In genomic region chr7:106936236-106936635, GRCh38 we compare ENCODE assay signal across 35 cellular contexts.
DNase-seq lines count a peak whose midpoint lies in the region; ATAC-seq, FAIRE-seq and TF ChIP-seq lines count a peak whose summit lies in the region.
"Had no signal": no experiment of that assay in that cellular context is flagged by ENCODE, and none has a peak within 500 bp of the region (broad histone marks: within the 10 kb centered on the region; RNA-seq: fewer than 3 reads in every experiment).

No MANE protein-coding gene starts in this region.

- no peaks in the 10 kb centered on the region for H3K27me3 ChIP-seq in HepG2 (ENCODE audit: control insufficient read depth in 1 of 2, insufficient read depth in 2 of 2, low read length in 2 of 2)
- H3K27me3 ChIP-seq in right lobe of liver = no peaks in the 10 kb centered on the region
- no peaks in the 10 kb centered on the region for H3K27me3 ChIP-seq in IMR-90 (ENCODE audit: control insufficient read depth, insufficient read depth, low read length)
- H3K27me3 ChIP-seq in K562 (ENCODE audit: control insufficient read depth in 2 of 2, insufficient read depth in 2 of 2, low read length in 2 of 2) = no peaks in the 10 kb centered on the region
- no peaks in the 10 kb centered on the region for H3K27me3 ChIP-seq in osteoblast (ENCODE audit: insufficient read depth, low read length)
- no peaks in the 10 kb centered on the region for H3K27me3 ChIP-seq in esophagus squamous epithelium
- H3K27me3 ChIP-seq: BE2C; BLaER1; BLaER1 treated with 17β-estradiol and CSF1 and Interleukin-3, amounts not matched to agents 10 nM and 100 nM had no signal

- no peaks in the 10 kb centered on the region for H3K79me1 ChIP-seq in IMR-90 (ENCODE audit: low read depth in 1 of 2, low read length in 2 of 2)

- dilution Hi-C loops in IMR-90 (cut with HindIII; ENCODE audit: low sequenced_read_pairs, unreplicated experiment) = no loop called here

- H3K79me2 ChIP-seq in HepG2 (ENCODE audit: insufficient read depth, low read length) (no peaks in the 10 kb centered on the region), K562 (ENCODE audit: control insufficient read depth, insufficient read depth, low read length) (no peaks in the 10 kb centered on the region), osteoblast (ENCODE audit: insufficient read depth, low read length) (no peaks in the 10 kb centered on the region)

- H3K9me1 ChIP-seq in IMR-90 (ENCODE audit: insufficient read depth, low read length) (no peaks in the 10 kb centered on the region), K562 (ENCODE audit: control insufficient read depth, insufficient read depth, low read length) (no peaks in the 10 kb centered on the region)

- in situ Hi-C loops in HepG2 (cut with HindIII; ENCODE audit: extremely low pct_ligation_motif_present, low pct_unique_long_range_greater_than_20kb) (no loop called here), IMR-90 (cut with MboI; ENCODE audit: low sequenced_read_pairs) (no loop called here), K562 (cut with MboI) (no loop called here)

- no peak overlapping the region for H4K91ac ChIP-seq in IMR-90 (ENCODE audit: insufficient read depth, low read depth, low read length)

- TF ChIP-seq POLR2A in HepG2 (IDR thresholded peaks at IDR 0.05; ENCODE audit: insufficient read depth in 1 of 2, low read depth in 2 of 2, low read length in 2 of 2) = no peak
- TF ChIP-seq POLR2A in right lobe of liver (IDR thresholded peaks at IDR 0.05) = no peak
- TF ChIP-seq POLR2A in IMR-90 (IDR thresholded peaks at IDR 0.05; ENCODE audit: low read depth, low read length) = no peak
- no peak for TF ChIP-seq POLR2A in K562 (conservative IDR thresholded peaks at IDR 0.05)
- no peak for TF ChIP-seq POLR2A in esophagus squamous epithelium (IDR thresholded peaks at IDR 0.05)

- intact Hi-C loops in HepG2 (cut with micrococcal nuclease; ENCODE audit: unreplicated experiment) (no loop called here), right lobe of liver (cut with DNase I) (no loop called here), IMR-90 (cut with micrococcal nuclease) (no loop called here), K562 (cut with micrococcal nuclease) (no loop called here), esophagus squamous epithelium (cut with DNase I) (no loop called here)

- POLR2A ChIA-PET in HepG2 (lab: Yijun Ruan, JAX) = no interaction called here
- POLR2A ChIA-PET in IMR-90 (lab: Charles Lee; ENCODE audit: unreplicated experiment) = no interaction called here
- POLR2A ChIA-PET in K562 (lab: Yijun Ruan, JAX) = interaction anchor here (0.7 kb wide), 1 partner anchor 17 kb away, joined by 3 read pairs; no protein-coding TSS in a partner anchor

- no peak overlapping the region for H3K23ac ChIP-seq in IMR-90 (ENCODE audit: low read depth, low read length)

- BruUV-seq in HepG2 (replicated peaks; lab: Mats Ljungman, UMichigan) (no TSS peak), IMR-90 (replicated peaks; lab: Mats Ljungman, UMichigan) (no TSS peak), K562 (replicated peaks; lab: Mats Ljungman, UMichigan) (no TSS peak)

- H3K4me1 ChIP-seq in HepG2 (ENCODE audit: insufficient read depth, low read length) (no peaks in the 10 kb centered on the region), right lobe of liver (no peaks in the 10 kb centered on the region), IMR-90 (ENCODE audit: control insufficient read depth, insufficient read depth, low read length) (no peaks in the 10 kb centered on the region), K562 (replicated peaks in 1 of 2; ENCODE audit: control insufficient read depth in 2 of 2, insufficient read depth in 2 of 2, low read length in 2 of 2) (0 out of 5 replicates have a peak, but pooled peaks cover 0 to 2% of the 10 kb centered on the region in 2 experiments), osteoblast (ENCODE audit: insufficient read depth, low read length) (no peaks in the 10 kb centered on the region), esophagus squamous epithelium (no peaks in the 10 kb centered on the region)
- H3K4me1 ChIP-seq: A549; BLaER1; BLaER1 treated with 17β-estradiol and CSF1 and Interleukin-3, amounts not matched to agents 10 nM and 100 nM; Caco-2 had no signal

- CTCF ChIA-PET in HepG2 (lab: Yijun Ruan, JAX; ENCODE audit: low intra/inter-chr PET ratio, low total read pairs) (no interaction called here), IMR-90 (lab: Yijun Ruan, JAX) (interaction anchor here (0.6 kb wide), 1 partner anchor 18 kb away, joined by 3 read pairs; no protein-coding TSS in a partner anchor), K562 (lab: Yijun Ruan, JAX; ENCODE audit: low intra/inter-chr PET ratio) (no interaction called here)

- no peak overlapping the region for H2BK15ac ChIP-seq in IMR-90 (ENCODE audit: low read depth, low read length)

- H3K27ac ChIP-seq in HepG2 (ENCODE audit: extremely low read length, insufficient read depth, low read length) (no peak overlapping the region), right lobe of liver (no peak overlapping the region), IMR-90 (ENCODE audit: insufficient read depth, low read length) (no peak overlapping the region), K562 (ENCODE audit: extremely low read depth, low read depth, low read length) (no peak overlapping the region), osteoblast (ENCODE audit: low read depth, low read length) (no peak overlapping the region), esophagus squamous epithelium (no peak overlapping the region)
- H3K27ac ChIP-seq: 22Rv1; A549; BLaER1; BLaER1 treated with 17β-estradiol and CSF1 and Interleukin-3, amounts not matched to agents 10 nM and 100 nM; C4-2B had no signal

- WGBS in HepG2 (ENCODE audit: low lambda C conversion rate) = 32% methylated on average over 6 of the region's 6 CpGs
- WGBS in right lobe of liver (ENCODE audit: insufficient coverage, low coverage, low lambda C conversion rate, missing lambda C conversion rate) = 70% methylated on average over 6 of the region's 6 CpGs
- WGBS in IMR-90 (ENCODE audit: extremely low coverage in 2 of 2, insufficient read length in 1 of 2), 2 experiments = no CpG with 5 or more reads among the region's 6 CpGs
- 42% methylated on average over 6 of the region's 6 CpGs for WGBS in K562 (ENCODE audit: insufficient coverage, low coverage, missing lambda C conversion rate)
- 79 to 86% methylated on average over 6 of the region's 6 CpGs for WGBS in esophagus squamous epithelium, 2 donors

- no peak for TF ChIP-seq EP300 in HepG2 (IDR thresholded peaks at IDR 0.05; ENCODE audit: low read depth in 2 of 2, low read length in 2 of 2)
- TF ChIP-seq EP300 in HepG2 (CRISPR knock-in tag; IDR thresholded peaks at IDR 0.05; ENCODE audit: borderline replicate concordance) = no peak
- no peak for TF ChIP-seq EP300 in K562 (IDR thresholded peaks at IDR 0.05; ENCODE audit: low read length)

- H4K8ac ChIP-seq in IMR-90 (ENCODE audit: low read depth in 2 of 2, low read length in 2 of 2) = no peak overlapping the region

- no peak overlapping the region for H3K18ac ChIP-seq in IMR-90 (ENCODE audit: low read depth, low read length)

- no peak overlapping the region for H3K4ac ChIP-seq in IMR-90 (ENCODE audit: low read depth, low read length)

- H2AFZ ChIP-seq in HepG2 (ENCODE audit: low read length) (no peak overlapping the region), IMR-90 (replicated peaks; ENCODE audit: low read length, poor library complexity) (no peak overlapping the region), K562 (ENCODE audit: low read depth, low read length) (no peak overlapping the region), osteoblast (ENCODE audit: low read length) (no peak overlapping the region)

- no peak overlapping the region for H2BK20ac ChIP-seq in IMR-90 (ENCODE audit: low read depth, low read length)

- H4K5ac ChIP-seq in IMR-90 (ENCODE audit: low read depth, low read length) = no peak overlapping the region

- H3K4me3 ChIP-seq in HepG2 (replicated peaks in 1 of 3; ENCODE audit: insufficient read depth in 1 of 3, low read depth in 2 of 3, low read length in 3 of 3) (no peak overlapping the region), right lobe of liver (no peak overlapping the region), IMR-90 (ENCODE audit: insufficient read depth, low read depth, low read length) (no peak overlapping the region), K562 (no peak overlapping the region), osteoblast (ENCODE audit: insufficient read depth, low read length) (no peak overlapping the region), esophagus squamous epithelium (no peak overlapping the region)
- H3K4me3 ChIP-seq: A549; BLaER1; BLaER1 treated with 17β-estradiol and CSF1 and Interleukin-3, amounts not matched to agents 10 nM and 100 nM had no signal

- no peak for FAIRE-seq in HepG2 (lab: Jason Lieb, UNC)
- no peak for FAIRE-seq in K562 (lab: Jason Lieb, UNC)
- FAIRE-seq: A204.1, A549, D721Med had no signal

- no peaks in the 10 kb centered on the region for H3K36me3 ChIP-seq in HepG2 (replicated peaks in 1 of 2; ENCODE audit: control insufficient read depth in 1 of 2, insufficient read depth in 2 of 2, low read length in 2 of 2)
- no peaks in the 10 kb centered on the region for H3K36me3 ChIP-seq in right lobe of liver
- H3K36me3 ChIP-seq in IMR-90 (ENCODE audit: control insufficient read depth, insufficient read depth, low read length) = no peaks in the 10 kb centered on the region
- no peaks in the 10 kb centered on the region for H3K36me3 ChIP-seq in K562 (ENCODE audit: control insufficient read depth, insufficient read depth, low read length)
- no peaks in the 10 kb centered on the region for H3K36me3 ChIP-seq in osteoblast (ENCODE audit: insufficient read depth, low read length)
- no peaks in the 10 kb centered on the region for H3K36me3 ChIP-seq in esophagus squamous epithelium
- H3K36me3 ChIP-seq: BE2C; BLaER1; BLaER1 treated with 17β-estradiol and CSF1 and Interleukin-3, amounts not matched to agents 10 nM and 100 nM had no signal

- TF ChIP-seq RAD21 in HepG2 (CRISPR knock-in tag; IDR thresholded peaks at IDR 0.05) (no peak), IMR-90 (IDR thresholded peaks at IDR 0.05; ENCODE audit: low read length) (no peak), K562 (CRISPR knock-in tag; conservative IDR thresholded peaks at IDR 0.05 in 1 of 2, IDR thresholded peaks at IDR 0.05 in 1 of 2) (no peak)

- TF ChIP-seq CTCF in HepG2 (CRISPR knock-in tag; IDR thresholded peaks at IDR 0.05) = no peak
- no peak for TF ChIP-seq CTCF in right lobe of liver (IDR thresholded peaks at IDR 0.05)
- TF ChIP-seq CTCF in IMR-90 (conservative IDR thresholded peaks at IDR 0.05; ENCODE audit: low read depth, low read length) = no peak
- TF ChIP-seq CTCF in K562 (IDR thresholded peaks at IDR 0.05 in 2 of 3, conservative IDR thresholded peaks at IDR 0.05 in 1 of 3; ENCODE audit: insufficient read depth in 2 of 3, low read depth in 1 of 3, low read length in 3 of 3) = no peak
- TF ChIP-seq CTCF in osteoblast (IDR thresholded peaks at IDR 0.05; ENCODE audit: extremely low read depth, low read depth, low read length) = no peak
- TF ChIP-seq CTCF in esophagus squamous epithelium (IDR thresholded peaks at IDR 0.05) = no peak

- no peak overlapping the region for H3K56ac ChIP-seq in IMR-90 (ENCODE audit: extremely low read depth, insufficient read depth, low read length)

- H2AK5ac ChIP-seq in IMR-90 (ENCODE audit: low read depth, low read length) = no peak overlapping the region

- no peak overlapping the region for H3K4me2 ChIP-seq in HepG2 (ENCODE audit: low read depth, low read length)
- H3K4me2 ChIP-seq in IMR-90 (ENCODE audit: low read depth, low read length) = no peak overlapping the region
- no peak overlapping the region for H3K4me2 ChIP-seq in K562 (ENCODE audit: insufficient read depth, low read length)
- H3K4me2 ChIP-seq in osteoblast (ENCODE audit: insufficient read depth, low read length) = no peak overlapping the region
- H3K4me2 ChIP-seq: A549; BLaER1; BLaER1 treated with 17β-estradiol and CSF1 and Interleukin-3, amounts not matched to agents 10 nM and 100 nM had no signal

- no peak overlapping the region for H3K14ac ChIP-seq in IMR-90 (replicated peaks; ENCODE audit: low read depth, low read length)

- H2BK5ac ChIP-seq in IMR-90 (ENCODE audit: low read depth, low read length, poor library complexity, severe bottlenecking) = no peak overlapping the region

- DNase-seq in HepG2 (ENCODE audit: low spot score) (no peak), right lobe of liver (no peak), IMR-90 (no peak), K562 (ENCODE audit: extremely low read depth in 1 of 4, low spot score in 3 of 4) (no peak), osteoblast (ENCODE audit: insufficient read length, low spot score, missing footprints) (peak; percentile 10), esophagus squamous epithelium (lab: John Stamatoyannopoulos, UW) (no peak), NCI-H226 (no peak), NCI-H1930 (lab: John Stamatoyannopoulos, UW) (no peak)
- DNase-seq: 8988T; ACHN; AML-193; BE2C; C1 segment of cervical spinal cord; Caco-2; Calu3; CD4-positive, alpha-beta memory T cell; CD4-positive, alpha-beta T cell; CD4-positive, CD25-positive, alpha-beta regulatory T cell; CD8-positive, alpha-beta memory T cell; CD8-positive, alpha-beta T cell; COR-L47; DMS 273 treated with DMSO at 0.1 percent for 48 hours; DMS153; DMS53; DMS79; DMS79 treated with DMSO at 0.1 percent for 48 hours; DND-41; EL had no signal

- H3K9ac ChIP-seq in HepG2 (ENCODE audit: insufficient read depth, low read depth, low read length) = no peak overlapping the region
- H3K9ac ChIP-seq in IMR-90 (ENCODE audit: low read depth, low read length) = no peak overlapping the region
- H3K9ac ChIP-seq in K562 (ENCODE audit: insufficient read depth in 1 of 2, low read depth in 2 of 2, low read length in 2 of 2) = no peak overlapping the region
- H3K9ac ChIP-seq: BLaER1; BLaER1 treated with 17β-estradiol and CSF1 and Interleukin-3, amounts not matched to agents 10 nM and 100 nM had no signal

- H3K9me3 ChIP-seq in HepG2 (ENCODE audit: low read length) (no peaks in the 10 kb centered on the region), right lobe of liver (no peaks in the 10 kb centered on the region), IMR-90 (ENCODE audit: control insufficient read depth, insufficient read depth, low read length) (no peaks in the 10 kb centered on the region), K562 (replicated peaks; ENCODE audit: control insufficient read depth, insufficient read depth, low read depth, low read length) (no peaks in the 10 kb centered on the region), osteoblast (ENCODE audit: low read depth, low read length) (no peaks in the 10 kb centered on the region), esophagus squamous epithelium (no peaks in the 10 kb centered on the region)
- H3K9me3 ChIP-seq: A549, BE2C, BLaER1 had no signal

- H2AK9ac ChIP-seq in IMR-90 (replicated peaks; ENCODE audit: low read depth, low read length, poor library complexity) = no peak overlapping the region

- ATAC-seq in HepG2 (no peak), right lobe of liver (no peak), IMR-90 (ENCODE audit: low read depth) (no peak), K562 (no peak)
- ATAC-seq: A549; CD8-positive, alpha-beta T cell had no signal

- H4K20me1 ChIP-seq in HepG2 (ENCODE audit: insufficient read depth, low read length) (no peaks in the 10 kb centered on the region), IMR-90 (ENCODE audit: insufficient read depth, low read length) (no peaks in the 10 kb centered on the region), K562 (replicated peaks; ENCODE audit: control insufficient read depth, insufficient read depth, low read length) (no peaks in the 10 kb centered on the region), osteoblast (ENCODE audit: insufficient read depth, low read length) (no peaks in the 10 kb centered on the region)
- H4K20me1 ChIP-seq: BLaER1; BLaER1 treated with 17β-estradiol and CSF1 and Interleukin-3, amounts not matched to agents 10 nM and 100 nM had no signal

- no peak overlapping the region for H2BK120ac ChIP-seq in IMR-90 (ENCODE audit: low read depth, low read length)

Comparison
In these comparisons a context has a peak if more than half of its experiments do, and no peak if none do; other contexts are left out.
1. Of the 241 proteins assayed by ChIP-seq in both HepG2 and K562: peak only in HepG2: none; only in K562: CEBPG; in both: CEBPB; in neither: 238; mixed calls (peak in some experiments, not most) for 1.